Comparison of ENCODE assay signal across 15 cellular contexts in the genomic region with DNA sequence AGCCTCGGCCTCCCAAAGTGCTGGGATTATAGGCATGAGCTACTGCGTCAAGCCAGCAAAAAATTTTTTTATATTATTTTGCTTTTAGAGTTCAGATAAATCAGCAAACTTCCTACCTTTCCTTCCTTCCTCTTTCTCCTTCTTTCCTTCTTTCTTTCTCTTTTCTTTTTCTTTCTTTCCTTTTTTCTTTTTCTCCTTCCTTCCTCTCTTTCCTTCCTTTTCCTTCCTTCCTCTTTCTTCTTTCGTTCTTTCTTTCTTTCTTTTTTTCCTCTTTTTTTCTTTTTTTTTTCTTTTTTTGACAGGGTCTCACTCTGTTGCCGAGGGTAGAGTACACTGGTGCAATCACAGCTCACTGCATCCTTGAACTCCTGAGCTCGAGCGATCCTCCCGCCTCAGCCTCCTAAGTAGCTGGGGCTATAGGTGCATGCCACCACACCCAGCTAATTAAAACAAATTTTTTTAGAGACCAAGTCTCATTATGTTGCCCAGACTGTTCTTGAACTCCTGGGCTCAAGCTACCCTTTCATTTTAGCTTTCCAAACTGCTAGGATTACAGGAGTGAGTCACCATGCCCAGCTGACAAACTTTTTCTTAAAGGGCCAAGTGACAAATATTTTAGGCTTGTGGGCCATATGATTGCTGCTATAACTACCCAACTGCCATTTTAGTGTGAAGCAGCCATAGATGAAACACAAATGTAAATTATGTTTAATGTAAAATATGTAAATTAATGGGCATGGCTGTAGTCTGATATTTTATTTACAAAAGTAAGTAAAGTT. TPM values are rescaled to one million over a fixed set of nuclear protein-coding genes. Genes with fewer than 3 reads are reported as not detected.
A peak's percentile ranks its signal among the peaks of the same experiment; 100 is the strongest.
DNase-seq lines count a peak whose midpoint lies in the region; ATAC-seq and TF ChIP-seq lines count a peak whose summit lies in the region.
"Had no signal": no experiment of that assay in that cellular context is flagged by ENCODE, and none has a peak within 500 bp of the region (broad histone marks: within the 10 kb centered on the region; RNA-seq: fewer than 3 reads in every experiment).

No MANE protein-coding gene starts in this region.

- in situ Hi-C loops in SK-MEL-5 (cut with HindIII; ENCODE audit: low pct_unique_long_range_greater_than_20kb, low sequenced_read_pairs) = no loop called here

- peaks cover 3 to 6% of the 10 kb centered on the region in 2 donors for H3K4me1 Mint-ChIP-seq in stimulated activated naive B cell treated with anti-CD40 and anti-IgM and Interleukin-4, amounts not matched to agents 10 μg/mL and 1 μg/mL and 100 μg/mL, for 72 hours

- TF ChIP-seq CTCF in fibroblast of mammary gland (conservative IDR thresholded peaks at IDR 0.05; ENCODE audit: control insufficient read depth, insufficient read depth, low read depth, low read length) = no peak

- peaks cover 3 to 4% of the 10 kb centered on the region in 2 donors for H3K36me3 Mint-ChIP-seq in stimulated activated naive B cell treated with anti-CD40 and anti-IgM and Interleukin-4, amounts not matched to agents 10 μg/mL and 1 μg/mL and 100 μg/mL, for 72 hours

- peak overlapping the region; percentile 74 for H3K27ac Mint-ChIP-seq in stimulated activated naive B cell treated with anti-CD40 and anti-IgM and Interleukin-4, amounts not matched to agents 10 μg/mL and 1 μg/mL and 100 μg/mL, for 72 hours

- H3K4me3 ChIP-seq in fibroblast of mammary gland (ENCODE audit: control insufficient read depth, low read depth, low read length) = peak overlapping the region; percentile 16
- H3K4me3 ChIP-seq: heart right ventricle, psoas muscle, tibial nerve had no signal

- no peak for ATAC-seq in stimulated activated naive B cell treated with anti-CD40 and anti-IgM and Interleukin-4, amounts not matched to agents 10 μg/mL and 1 μg/mL and 100 μg/mL, for 72 hours (replicated peaks)
- ATAC-seq in GM19452 (IDR thresholded peaks at IDR 0.05; ENCODE audit: unreplicated experiment) = no peak
- ATAC-seq: heart right ventricle had no signal

- peaks cover 3 to 6% of the 10 kb centered on the region in 2 donors for H3K27me3 Mint-ChIP-seq in stimulated activated naive B cell treated with anti-CD40 and anti-IgM and Interleukin-4, amounts not matched to agents 10 μg/mL and 1 μg/mL and 100 μg/mL, for 72 hours

- peaks cover 10 to 12% of the 10 kb centered on the region in 2 donors for H3K9me3 Mint-ChIP-seq in stimulated activated naive B cell treated with anti-CD40 and anti-IgM and Interleukin-4, amounts not matched to agents 10 μg/mL and 1 μg/mL and 100 μg/mL, for 72 hours

- no peak overlapping the region for H3K4me3 Mint-ChIP-seq in stimulated activated naive B cell treated with anti-CD40 and anti-IgM and Interleukin-4, amounts not matched to agents 10 μg/mL and 1 μg/mL and 100 μg/mL, for 72 hours

- DNase-seq in DMS 273 (lab: John Stamatoyannopoulos, UW; ENCODE audit: unreplicated experiment) (peak; percentile 37), DMS 273 treated with DMSO at 0.1 percent for 48 hours (lab: John Stamatoyannopoulos, UW) (no peak), SK-MEL-5 (ENCODE audit: low read depth, low spot score) (peak; percentile 54), fibroblast of mammary gland (ENCODE audit: low read depth) (peak; percentile 76), OCI-M2 (lab: John Stamatoyannopoulos, UW; ENCODE audit: unreplicated experiment) (no peak), NCI-H2029 (lab: John Stamatoyannopoulos, UW) (no peak)
- no peak for DNase-seq in stimulated activated naive B cell treated with anti-CD40 and anti-IgM and Interleukin-4, amounts not matched to agents 10 μg/mL and 1 μg/mL and 100 μg/mL, for 72 hours
- DNase-seq: activated CD4-positive, CD25-positive, alpha-beta regulatory T cell; cerebellar nuclear complex; GDM1; heart right ventricle; NCI-H1417; psoas muscle had no signal

RNA-seq across cellular contexts. Expression of gene WASHC4, which starts 7.1 kb away (rescaled TPM):
- total RNA-seq in SK-MEL-5 (2014; rRNA removed; shearing (Covaris generic)) = 66.6 and 80.8 TPM in 2 replicates
- 26.3 and 37.7 TPM in 2 replicates for polyA plus RNA-seq in SK-MEL-5 (2015; cell fraction: cytosol; rRNA removed)
- 126 and 160 TPM in 2 replicates for polyA plus RNA-seq in SK-MEL-5 (2015; cell fraction: nucleus; rRNA removed)

RNA-seq across cellular contexts. Expression of gene ALDH1L2, which starts 16.1 kb away (rescaled TPM):
- total RNA-seq in SK-MEL-5 (2014; rRNA removed; shearing (Covaris generic)) = 4.2 and 4.4 TPM in 2 replicates
- polyA plus RNA-seq in SK-MEL-5 (2015; cell fraction: cytosol; rRNA removed) = 17.1 and 22.3 TPM in 2 replicates
- 47.5 and 54.4 TPM in 2 replicates for polyA plus RNA-seq in SK-MEL-5 (2015; cell fraction: nucleus; rRNA removed)

Comparison
In these comparisons a context has a peak if more than half of its experiments do, and no peak if none do; other contexts are left out.
1. DNase-seq: peak in DMS 273 (single experiment), SK-MEL-5 (single experiment) and fibroblast of mammary gland (single experiment); none in DMS 273 treated with DMSO at 0.1 percent for 48 hours (single experiment), stimulated activated naive B cell treated with anti-CD40 and anti-IgM and Interleukin-4, amounts not matched to agents 10 μg/mL and 1 μg/mL and 100 μg/mL, for 72 hours (single experiment), OCI-M2 (single experiment) and NCI-H2029 (single experiment).